15 cellular contexts compared by ENCODE assay signal in the genomic region with DNA sequence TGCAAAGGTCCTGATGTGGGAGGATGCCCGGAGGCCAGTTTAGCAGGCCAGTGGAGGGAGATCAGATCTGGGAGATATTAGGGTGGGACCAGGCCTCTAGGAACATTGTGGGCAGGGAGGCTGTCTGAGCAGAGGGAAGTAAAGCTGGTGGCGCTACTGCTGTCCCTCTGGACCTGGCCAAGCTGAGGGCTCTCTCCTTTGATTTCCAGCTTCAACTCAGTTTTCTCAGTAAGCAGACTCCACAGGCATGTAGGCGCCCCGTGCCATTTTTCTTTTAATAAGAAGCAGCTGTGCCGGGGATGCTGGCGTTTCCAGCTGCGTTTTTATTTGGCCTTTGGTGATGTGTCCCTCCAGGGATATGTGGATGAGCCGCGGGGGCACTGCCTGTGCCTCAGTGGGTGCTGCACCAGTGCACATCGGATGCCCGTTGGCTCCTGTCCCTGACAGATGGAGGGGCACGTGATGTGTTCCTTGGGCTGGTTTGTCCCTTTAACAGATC. TPM values are rescaled to one million over a fixed set of nuclear protein-coding genes. Genes with fewer than 3 reads are reported as not detected.
DNase-seq lines count a peak whose midpoint lies in the region; ATAC-seq and TF ChIP-seq lines count a peak whose summit lies in the region.
"Had no signal": no experiment of that assay in that cellular context is flagged by ENCODE, and none has a peak within 500 bp of the region (broad histone marks: within the 10 kb centered on the region; RNA-seq: fewer than 3 reads in every experiment).

No MANE protein-coding gene starts in this region.

- H3K4me3 ChIP-seq in heart right ventricle (no peak overlapping the region), mesenchymal stem cell (ENCODE audit: insufficient read depth in 1 of 2, low read depth in 1 of 2, low read length in 2 of 2) (peak overlapping the region in 1 of 2 experiments; percentile 40), vagina (no peak overlapping the region)
- H3K4me3 ChIP-seq: body of pancreas, uterus had no signal

- no peak overlapping the region for H2BK120ac ChIP-seq in mesenchymal stem cell (ENCODE audit: low read depth, low read length)

- intact Hi-C loops in heart right ventricle (cut with DNase I) (no loop called here), left cardiac atrium (cut with DNase I) (no loop called here), vagina (cut with DNase I) (no loop called here)

- peaks cover 72% of the 10 kb centered on the region for H3K4me1 Mint-ChIP-seq in stimulated activated memory B cell treated with anti-CD40 and anti-IgM and Interleukin-4, amounts not matched to agents 10 μg/mL and 1 μg/mL and 100 μg/mL, for 72 hours

- no peaks in the 10 kb centered on the region for H3K27me3 ChIP-seq in heart right ventricle
- H3K27me3 ChIP-seq in mesenchymal stem cell (ENCODE audit: control insufficient read depth in 1 of 2, insufficient read depth in 1 of 2, low read length in 2 of 2) = no peaks in the 10 kb centered on the region
- no peaks in the 10 kb centered on the region for H3K27me3 ChIP-seq in vagina
- H3K27me3 ChIP-seq: body of pancreas, uterus had no signal

- H3K4ac ChIP-seq in mesenchymal stem cell (ENCODE audit: low read depth in 1 of 2, low read length in 2 of 2) = no peak overlapping the region

- H3K27ac Mint-ChIP-seq in stimulated activated memory B cell treated with anti-CD40 and anti-IgM and Interleukin-4, amounts not matched to agents 10 μg/mL and 1 μg/mL and 100 μg/mL, for 72 hours = no peak overlapping the region
- H3K27ac Mint-ChIP-seq: B cell had no signal

- H2BK12ac ChIP-seq in mesenchymal stem cell (ENCODE audit: low read length in 2 of 2) = no peak overlapping the region

- H3K9me3 ChIP-seq in heart right ventricle (no peaks in the 10 kb centered on the region), mesenchymal stem cell (ENCODE audit: control insufficient read depth, low read length) (no peaks in the 10 kb centered on the region), vagina (no peaks in the 10 kb centered on the region)
- H3K9me3 ChIP-seq: body of pancreas, uterus had no signal

- no peak for DNase-seq in heart right ventricle
- no peak for DNase-seq in left cardiac atrium
- DNase-seq in mesenchymal stem cell = no peak
- DNase-seq in vagina (ENCODE audit: extremely low spot score in 2 of 2) = no peak
- no peak for DNase-seq in H4 (ENCODE audit: low spot score)
- DNase-seq: body of pancreas, GDM1, NCI-H1930, small intestine, uterus had no signal

- no peaks in the 10 kb centered on the region for H3K27me3 Mint-ChIP-seq in stimulated activated memory B cell treated with anti-CD40 and anti-IgM and Interleukin-4, amounts not matched to agents 10 μg/mL and 1 μg/mL and 100 μg/mL, for 72 hours
- H3K27me3 Mint-ChIP-seq: B cell had no signal

- no peak overlapping the region for H4K8ac ChIP-seq in mesenchymal stem cell (ENCODE audit: low read length)

- peak overlapping the region; percentile 49 for H3K9ac ChIP-seq in mesenchymal stem cell (ENCODE audit: low read length)

- H3K36me3 ChIP-seq in heart right ventricle = peaks cover 0 to 29% (median 0%) of the 10 kb centered on the region in 9 donors
- H3K36me3 ChIP-seq in mesenchymal stem cell (ENCODE audit: control insufficient read depth in 1 of 2, insufficient read depth in 2 of 2, low read depth in 1 of 2, low read length in 2 of 2) = peaks cover 8 to 22% of the 10 kb centered on the region in 2 experiments
- no peaks in the 10 kb centered on the region for H3K36me3 ChIP-seq in vagina
- H3K36me3 ChIP-seq: uterus had no signal

- H3K27ac ChIP-seq in heart right ventricle = peak overlapping the region in 6 of 10 donors; percentile 7 to 81 (median 52)
- peak overlapping the region; percentile 80 for H3K27ac ChIP-seq in angular gyrus (ENCODE audit: low read depth, low read length)
- no peak overlapping the region for H3K27ac ChIP-seq in mesenchymal stem cell (ENCODE audit: low read length, poor library complexity, severe bottlenecking)
- H3K27ac ChIP-seq in vagina = peak overlapping the region; percentile 65
- H3K27ac ChIP-seq: body of pancreas, epithelial cell of prostate, uterus had no signal

- no peak overlapping the region for H3K4me3 Mint-ChIP-seq in stimulated activated memory B cell treated with anti-CD40 and anti-IgM and Interleukin-4, amounts not matched to agents 10 μg/mL and 1 μg/mL and 100 μg/mL, for 72 hours
- H3K4me3 Mint-ChIP-seq: B cell had no signal

- H3K79me1 ChIP-seq in mesenchymal stem cell (replicated peaks; ENCODE audit: low read length, poor library complexity, severe bottlenecking) = no peaks in the 10 kb centered on the region

- H2AK5ac ChIP-seq in mesenchymal stem cell (ENCODE audit: low read length, severe bottlenecking) = no peak overlapping the region

- no peak overlapping the region for H4K91ac ChIP-seq in mesenchymal stem cell (ENCODE audit: low read length)

- WGBS in heart right ventricle, 2 donors = 69 to 80% methylated on average over 12 of the region's 12 CpGs
- 92% methylated on average over 12 of the region's 12 CpGs for WGBS in mesenchymal stem cell

- H3K9me3 Mint-ChIP-seq in stimulated activated memory B cell treated with anti-CD40 and anti-IgM and Interleukin-4, amounts not matched to agents 10 μg/mL and 1 μg/mL and 100 μg/mL, for 72 hours = no peaks in the 10 kb centered on the region

- H3K23ac ChIP-seq in mesenchymal stem cell (ENCODE audit: low read length in 2 of 2) = no peak overlapping the region

- H2AFZ ChIP-seq in mesenchymal stem cell (ENCODE audit: low read depth, low read length) = no peak overlapping the region

- no peak overlapping the region for H3K14ac ChIP-seq in mesenchymal stem cell (ENCODE audit: low read length in 2 of 2)

- TF ChIP-seq CTCF in heart right ventricle (IDR thresholded peaks at IDR 0.05) (no peak), vagina (IDR thresholded peaks at IDR 0.05) (no peak)

- no peak for TF ChIP-seq POLR2A in vagina (IDR thresholded peaks at IDR 0.05)

- H3K4me2 ChIP-seq in mesenchymal stem cell (ENCODE audit: low read length, poor library complexity, severe bottlenecking) = no peak overlapping the region

- H3K4me1 ChIP-seq in heart right ventricle (peaks cover 11 to 95% (median 76%) of the 10 kb centered on the region in 9 donors), mesenchymal stem cell (ENCODE audit: control insufficient read depth, insufficient read depth, low read depth, low read length) (peaks cover 13% of the 10 kb centered on the region), vagina (peaks cover 62% of the 10 kb centered on the region)

- ATAC-seq in heart right ventricle = no peak
- ATAC-seq in left cardiac atrium = no peak
- no peak for ATAC-seq in GM18498 (IDR thresholded peaks at IDR 0.05; ENCODE audit: unreplicated experiment)
- ATAC-seq in stimulated activated memory B cell treated with anti-CD40 and anti-IgM and Interleukin-4, amounts not matched to agents 10 μg/mL and 1 μg/mL and 100 μg/mL, for 72 hours = no peak
- ATAC-seq: body of pancreas had no signal

- peaks cover 34% of the 10 kb centered on the region for H3K36me3 Mint-ChIP-seq in stimulated activated memory B cell treated with anti-CD40 and anti-IgM and Interleukin-4, amounts not matched to agents 10 μg/mL and 1 μg/mL and 100 μg/mL, for 72 hours

- H3K18ac ChIP-seq in mesenchymal stem cell (ENCODE audit: low read depth in 1 of 2, low read length in 2 of 2) = no peak overlapping the region

- H2BK15ac ChIP-seq in mesenchymal stem cell (ENCODE audit: low read depth, poor library complexity, severe bottlenecking) = no peak overlapping the region

- no peak overlapping the region for H2BK5ac ChIP-seq in mesenchymal stem cell (ENCODE audit: low read depth, low read length, poor library complexity, severe bottlenecking)

RNA-seq across cellular contexts. Expression of a gene that starts 6.7 kb away (rescaled TPM):
- total RNA-seq in heart right ventricle = 100 to 1,000 TPM; 118 to 206 (median 135) TPM
- 100 to 1,000 TPM in 1 of 2 donors, 10 to 100 TPM in 1; 78.9 to 110 TPM for polyA plus RNA-seq in heart right ventricle
- 100 to 1,000 TPM; 125 to 186 TPM for total RNA-seq in left cardiac atrium
- 71.1 TPM for polyA plus RNA-seq in mesenchymal stem cell (2013, experiment 1 of 2)
- 70.3 TPM for polyA plus RNA-seq in mesenchymal stem cell (2013, experiment 2 of 2)
- 128 TPM for total RNA-seq in vagina
- total RNA-seq in H4 (2014; rRNA removed; shearing (Covaris generic)) = 24.3 and 31.0 TPM in 2 replicates

RNA-seq across cellular contexts. Expression of a gene that starts 23.4 kb away (rescaled TPM):
- total RNA-seq in heart right ventricle (10 to 100 TPM; 24.3 to 33.1 (median 26.5) TPM), left cardiac atrium (10 to 100 TPM; 24.7 to 28.2 TPM), vagina (36.3 TPM)
- polyA plus RNA-seq in heart right ventricle = 10 to 100 TPM; 43.6 to 92.3 TPM
- 15.1 TPM for polyA plus RNA-seq in mesenchymal stem cell (2013, experiment 1 of 2)
- 14.3 TPM for polyA plus RNA-seq in mesenchymal stem cell (2013, experiment 2 of 2)
- 21.4 and 29.6 TPM in 2 replicates for total RNA-seq in H4 (2014; rRNA removed; shearing (Covaris generic))
